In the genomic region with DNA sequence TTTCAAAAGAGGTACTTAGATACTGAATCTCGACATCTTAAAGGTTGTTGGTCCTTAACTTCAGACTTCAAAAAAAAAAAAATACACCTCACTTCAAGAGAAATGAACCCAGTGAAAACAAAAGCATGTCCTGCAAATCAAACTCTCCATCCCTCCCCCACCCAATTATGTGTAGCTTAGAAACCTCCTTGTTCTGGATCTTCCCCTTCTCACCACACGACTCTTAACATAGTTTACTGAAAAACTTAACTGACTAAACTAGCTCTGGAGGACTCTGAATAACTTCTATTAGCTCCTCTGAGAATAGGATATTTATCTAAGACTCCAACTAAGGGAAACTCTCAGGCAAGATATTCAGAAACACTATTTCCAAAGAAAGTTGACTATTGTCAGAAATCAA, we compare ENCODE assay signal across 28 cellular contexts. TPM values are rescaled to one million over a fixed set of nuclear protein-coding genes. Genes with fewer than 3 reads are reported as not detected.
"Had no signal": no experiment of that assay in that cellular context is flagged by ENCODE, and none has a peak within 500 bp of the region (broad histone marks: within the 10 kb centered on the region; RNA-seq: fewer than 3 reads in every experiment).

No MANE protein-coding gene starts in this region.

- H3K4me3 Mint-ChIP-seq: activated CD8-positive, alpha-beta T cell treated with anti-CD3 and anti-CD28 coated beads for 36 hours; activated T-cell treated with anti-CD3 and anti-CD28 coated beads, Interleukin-2, amount 50 U/mL, for 4 hours; activated T-helper 17 cell treated with anti-CD3 and anti-CD28 coated beads, Interleukin-2, amount 50 U/mL, for 72 hours; effector memory CD8-positive, alpha-beta T cell had no signal

- FAIRE-seq: colon had no signal

- H3K27me3 ChIP-seq: adrenal gland, body of pancreas, esophagus muscularis mucosa, foreskin keratinocyte, gastrocnemius medialis had no signal

- H3K9me3 Mint-ChIP-seq: activated CD8-positive, alpha-beta T cell treated with anti-CD3 and anti-CD28 coated beads for 36 hours; activated T-cell treated with anti-CD3 and anti-CD28 coated beads, Interleukin-2, amount 50 U/mL, for 4 hours; activated T-helper 17 cell treated with anti-CD3 and anti-CD28 coated beads, Interleukin-2, amount 50 U/mL, for 72 hours; effector memory CD8-positive, alpha-beta T cell had no signal

- H3K4me1 Mint-ChIP-seq: activated T-helper 17 cell treated with anti-CD3 and anti-CD28 coated beads, Interleukin-2, amount 50 U/mL, for 72 hours had no signal

- H3K4me1 ChIP-seq: body of pancreas, foreskin keratinocyte had no signal

- DNase-seq: activated CD4-positive, alpha-beta T cell treated with anti-CD3 and anti-CD28 coated beads for 48 hours; activated CD4-positive, alpha-beta T cell treated with anti-CD3 and anti-CD28 coated beads, Interleukin-2, amount 50 U/mL, for 1 hour; activated CD4-positive, alpha-beta T cell treated with anti-CD3 and anti-CD28 coated beads, Interleukin-2, amount 50 U/mL, for 48 hours; activated CD8-positive, alpha-beta memory T cell treated with anti-CD3 and anti-CD28 coated beads for 24 hours; activated CD8-positive, alpha-beta T cell treated with anti-CD3 and anti-CD28 coated beads for 36 hours; activated effector memory CD4-positive, alpha-beta T cell treated with Interleukin-2 at 50 U/mL for 16 hours; activated gamma-delta T cell treated with Interleukin-2 at 50 U/mL for 16 hours; activated naive CD4-positive, alpha-beta T cell treated with anti-CD3 and anti-CD28 coated beads, Interleukin-2, amount 50 U/mL, for 16 hours; activated naive CD4-positive, alpha-beta T cell treated with Interleukin-2 at 50 U/mL for 16 hours; activated T-cell treated with anti-CD3 and anti-CD28 coated beads, Interleukin-2, amount 50 U/mL, for 4 hours; adrenal gland; amygdala; aorta; body of pancreas; caudate nucleus; cortex of kidney; effector CD4-positive, alpha-beta T cell; effector memory CD8-positive, alpha-beta T cell; erythroblast; foreskin keratinocyte; gastrocnemius medialis; glutamatergic neuron; T-helper 2 cell had no signal

- H3K4me3 ChIP-seq: adrenal gland, body of pancreas, esophagus muscularis mucosa, gastrocnemius medialis had no signal

- H3K27me3 Mint-ChIP-seq: activated CD8-positive, alpha-beta T cell treated with anti-CD3 and anti-CD28 coated beads for 36 hours; activated T-helper 17 cell treated with anti-CD3 and anti-CD28 coated beads, Interleukin-2, amount 50 U/mL, for 72 hours; effector memory CD8-positive, alpha-beta T cell had no signal

- ATAC-seq: activated CD8-positive, alpha-beta T cell treated with anti-CD3 and anti-CD28 coated beads for 36 hours; activated T-cell treated with anti-CD3 and anti-CD28 coated beads, Interleukin-2, amount 50 U/mL, for 4 hours; activated T-helper 17 cell treated with anti-CD3 and anti-CD28 coated beads, Interleukin-2, amount 50 U/mL, for 72 hours; body of pancreas; effector memory CD8-positive, alpha-beta T cell; foreskin keratinocyte; gastrocnemius medialis had no signal

- H3K27ac ChIP-seq: adrenal gland, body of pancreas, esophagus muscularis mucosa, foreskin keratinocyte, gastrocnemius medialis had no signal

- H3K27ac Mint-ChIP-seq: activated CD8-positive, alpha-beta T cell treated with anti-CD3 and anti-CD28 coated beads for 36 hours; activated T-helper 17 cell treated with anti-CD3 and anti-CD28 coated beads, Interleukin-2, amount 50 U/mL, for 72 hours; effector memory CD8-positive, alpha-beta T cell had no signal

- H3K9me3 ChIP-seq: adrenal gland, body of pancreas, esophagus muscularis mucosa, gastrocnemius medialis had no signal

RNA-seq across cellular contexts. Expression of a gene that starts 48.7 kb away (rescaled TPM):
- total RNA-seq: activated CD8-positive, alpha-beta T cell treated with anti-CD3 and anti-CD28 coated beads for 36 hours; chondrocyte; dermis blood vessel endothelial cell; foreskin keratinocyte had no signal
- polyA plus RNA-seq: foreskin keratinocyte had no signal
